In genomic region chr19:871446-872265, GRCh38 we compare ENCODE assay signal across 9 cellular contexts. TPM values are rescaled to one million over a fixed set of nuclear protein-coding genes. Genes with fewer than 3 reads are reported as not detected.
DNase-seq lines count a peak whose midpoint lies in the region; ATAC-seq and TF ChIP-seq lines count a peak whose summit lies in the region.
"Had no signal": no experiment of that assay in that cellular context is flagged by ENCODE, and none has a peak within 500 bp of the region (broad histone marks: within the 10 kb centered on the region; RNA-seq: fewer than 3 reads in every experiment).

No MANE protein-coding gene starts in this region.

- peaks cover 62% of the 10 kb centered on the region for H3K36me3 ChIP-seq in NT2/D1 (ENCODE audit: insufficient read depth, insufficient read length, low read length)
- peaks cover 0 to 87% (median 52%) of the 10 kb centered on the region in 6 donors for H3K36me3 ChIP-seq in spleen

- peaks cover 9% of the 10 kb centered on the region for H3K4me1 Mint-ChIP-seq in activated CD8-positive, alpha-beta memory T cell treated with anti-CD3 and anti-CD28 coated beads, Interleukin-2, amount 10 ng/mL, durations not matched to agents 7 days and 5 days
- no peaks in the 10 kb centered on the region for H3K4me1 Mint-ChIP-seq in endothelial cell (ENCODE audit: unreplicated experiment)

- DNase-seq in activated CD8-positive, alpha-beta memory T cell treated with anti-CD3 and anti-CD28 coated beads, Interleukin-2, amount 10 ng/mL, durations not matched to agents 7 days and 5 days, result no peak
- DNase-seq in activated CD8-positive, alpha-beta memory T cell treated with anti-CD3 and anti-CD28 coated beads, Interleukin-2, amount 50 U/mL, for 4 hours, result no peak
- DNase-seq in NT2/D1 (ENCODE audit: low read depth, low spot score) (no peak), endothelial cell (ENCODE audit: low spot score) (no peak), spleen (peak; percentile 84)

- no peaks in the 10 kb centered on the region for H3K27me3 Mint-ChIP-seq in activated CD8-positive, alpha-beta memory T cell treated with anti-CD3 and anti-CD28 coated beads, Interleukin-2, amount 10 ng/mL, durations not matched to agents 7 days and 5 days
- H3K27me3 Mint-ChIP-seq in endothelial cell (ENCODE audit: unreplicated experiment), result peaks cover 16% of the 10 kb centered on the region

- H3K4me3 ChIP-seq in NT2/D1 (ENCODE audit: insufficient read length, low read depth) (no peak overlapping the region), spleen (peak overlapping the region in 1 of 8 donors; percentile 54)

- H3K4me3 Mint-ChIP-seq in activated CD8-positive, alpha-beta memory T cell treated with anti-CD3 and anti-CD28 coated beads, Interleukin-2, amount 10 ng/mL, durations not matched to agents 7 days and 5 days, result peak overlapping the region; percentile 74
- H3K4me3 Mint-ChIP-seq in endothelial cell (ENCODE audit: unreplicated experiment), result peak overlapping the region; percentile 74

- TF ChIP-seq POLR2A in spleen (IDR thresholded peaks at IDR 0.05), result no peak

- no peaks in the 10 kb centered on the region for H3K9me3 Mint-ChIP-seq in activated CD8-positive, alpha-beta memory T cell treated with anti-CD3 and anti-CD28 coated beads, Interleukin-2, amount 10 ng/mL, durations not matched to agents 7 days and 5 days (ENCODE audit: low read depth)
- H3K9me3 Mint-ChIP-seq in endothelial cell (ENCODE audit: unreplicated experiment), result no peaks in the 10 kb centered on the region

- CTCF ChIA-PET in activated CD8-positive, alpha-beta memory T cell treated with anti-CD3 and anti-CD28 coated beads, Interleukin-2, amount 10 ng/mL, durations not matched to agents 7 days and 5 days (lab: Charles Lee), result interaction anchor here (1.0 to 1.8 kb wide), 2 partner anchors 8 to 112 kb away, joined by 3 to 8 read pairs; partner anchors contain the start of gene WDR18

- peak overlapping the region; percentile 33 for H3K9ac ChIP-seq in NT2/D1 (ENCODE audit: insufficient read length, low read depth)

- peak overlapping the region in 6 of 8 donors; percentile 15 to 82 (median 68) for H3K27ac ChIP-seq in spleen

- H3K36me3 Mint-ChIP-seq in activated CD8-positive, alpha-beta memory T cell treated with anti-CD3 and anti-CD28 coated beads, Interleukin-2, amount 10 ng/mL, durations not matched to agents 7 days and 5 days, result peaks cover 8% of the 10 kb centered on the region
- peaks cover 15% of the 10 kb centered on the region for H3K36me3 Mint-ChIP-seq in endothelial cell (ENCODE audit: low read depth, unreplicated experiment)

- TF ChIP-seq CTCF in endothelial cell (IDR thresholded peaks at IDR 0.05; ENCODE audit: unreplicated experiment) (no peak), spleen (IDR thresholded peaks at IDR 0.05 in 8 of 11, conservative IDR thresholded peaks at IDR 0.05 in 3 of 11) (no peak)

- peaks cover 33% of the 10 kb centered on the region for H3K4me1 ChIP-seq in NT2/D1 (ENCODE audit: insufficient read depth, insufficient read length)
- H3K4me1 ChIP-seq in spleen, result peaks cover 5 to 17% (median 10%) of the 10 kb centered on the region in 6 donors

- H3K27ac Mint-ChIP-seq in activated CD8-positive, alpha-beta memory T cell treated with anti-CD3 and anti-CD28 coated beads, Interleukin-2, amount 10 ng/mL, durations not matched to agents 7 days and 5 days, result peak overlapping the region; percentile 88
- no peak overlapping the region for H3K27ac Mint-ChIP-seq in endothelial cell (ENCODE audit: unreplicated experiment)

- WGBS in spleen, 5 donors, result 90 to 94% (median 92%) methylated on average over 20 to 25 of the region's 33 CpGs

- ATAC-seq in activated CD8-positive, alpha-beta memory T cell treated with anti-CD3 and anti-CD28 coated beads, Interleukin-2, amount 10 ng/mL, durations not matched to agents 7 days and 5 days, result no peak
- ATAC-seq in GM18498 (IDR thresholded peaks at IDR 0.05; ENCODE audit: unreplicated experiment), result no peak
- ATAC-seq in HG02884 (IDR thresholded peaks at IDR 0.05; ENCODE audit: unreplicated experiment), result no peak
- ATAC-seq in GM19452 (IDR thresholded peaks at IDR 0.05; ENCODE audit: unreplicated experiment), result no peak

- H3K9me3 ChIP-seq in NT2/D1 (ENCODE audit: insufficient read depth, low read length), result no peaks in the 10 kb centered on the region
- no peaks in the 10 kb centered on the region for H3K9me3 ChIP-seq in spleen

- intact Hi-C loops in spleen (cut with DNase I; ENCODE audit: low total_unique reads), result no loop called here

- H3K27me3 ChIP-seq in NT2/D1 (ENCODE audit: insufficient read depth, insufficient read length), result no peaks in the 10 kb centered on the region
- no peaks in the 10 kb centered on the region for H3K27me3 ChIP-seq in spleen (replicated peaks in 1 of 7)

RNA-seq across cellular contexts. Expression of gene CFD, which starts 12.2 kb away (rescaled TPM):
- total RNA-seq in activated CD8-positive, alpha-beta memory T cell treated with anti-CD3 and anti-CD28 coated beads, Interleukin-2, amount 10 ng/mL, durations not matched to agents 7 days and 5 days, result 1 to 10 TPM in 1 of 2 experiments, under 1 TPM in 1; 0.66 to 1.5 TPM
- total RNA-seq in endothelial cell (ENCODE audit: unreplicated experiment), result 0.46 TPM
- total RNA-seq in spleen, result 10 to 100 TPM; 11.3 to 59.5 (median 26.2) TPM
- 10 to 100 TPM in 2 of 3 donors, 1 to 10 TPM in 1; 6.6 to 25.3 (median 18.4) TPM for polyA plus RNA-seq in spleen

RNA-seq across cellular contexts. Expression of gene ELANE, which starts 19.6 kb away (rescaled TPM):
- total RNA-seq in activated CD8-positive, alpha-beta memory T cell treated with anti-CD3 and anti-CD28 coated beads, Interleukin-2, amount 10 ng/mL, durations not matched to agents 7 days and 5 days, result not detected
- total RNA-seq in endothelial cell (ENCODE audit: unreplicated experiment), result not detected
- 100 to 1,000 TPM in 1 of 7 donors, 10 to 100 TPM in 4, 1 to 10 TPM in 2; 3.9 to 137 (median 17.0) TPM for total RNA-seq in spleen
- polyA plus RNA-seq in spleen, result 1 to 10 TPM; 2.8 to 6.7 (median 5.4) TPM
- total RNA-seq: renal cortical epithelial cell had no signal

RNA-seq across cellular contexts. Expression of gene MED16, which starts 21.3 kb away (rescaled TPM):
- 10 to 100 TPM; 47.7 to 70.6 TPM for total RNA-seq in activated CD8-positive, alpha-beta memory T cell treated with anti-CD3 and anti-CD28 coated beads, Interleukin-2, amount 10 ng/mL, durations not matched to agents 7 days and 5 days
- 66.5 TPM for total RNA-seq in endothelial cell (ENCODE audit: unreplicated experiment)
- total RNA-seq in spleen, result 10 to 100 TPM; 37.0 to 60.7 (median 52.7) TPM
- polyA plus RNA-seq in spleen, result 10 to 100 TPM; 43.2 to 82.1 (median 77.6) TPM

RNA-seq across cellular contexts. Expression of gene RNU6-9, which starts 21.6 kb away (rescaled TPM):
- total RNA-seq in activated CD8-positive, alpha-beta memory T cell treated with anti-CD3 and anti-CD28 coated beads, Interleukin-2, amount 10 ng/mL, durations not matched to agents 7 days and 5 days, result not detected
- not detected for total RNA-seq in endothelial cell (ENCODE audit: unreplicated experiment)
- total RNA-seq in spleen, result not detected
- polyA plus RNA-seq in spleen, result not detected
- total RNA-seq: renal cortical epithelial cell had no signal

RNA-seq across cellular contexts. Expression of gene PRTN3, which starts 30.9 kb away (rescaled TPM):
- not detected for total RNA-seq in activated CD8-positive, alpha-beta memory T cell treated with anti-CD3 and anti-CD28 coated beads, Interleukin-2, amount 10 ng/mL, durations not matched to agents 7 days and 5 days
- total RNA-seq in endothelial cell (ENCODE audit: unreplicated experiment) (not detected), spleen (100 to 1,000 TPM in 1 of 7 donors, 10 to 100 TPM in 3, 1 to 10 TPM in 3; 2.8 to 168 (median 11.7) TPM)
- polyA plus RNA-seq in spleen, result 1 to 10 TPM in 2 of 3 donors, under 1 TPM in 1; 0.89 to 3.3 (median 1.3) TPM
- total RNA-seq: renal cortical epithelial cell had no signal
